ENCODE assay signal across 15 cellular contexts in genomic region chr18:11320981-11321380, GRCh38.
DNase-seq lines count a peak whose midpoint lies in the region; ATAC-seq and TF ChIP-seq lines count a peak whose summit lies in the region.
"Had no signal": no experiment of that assay in that cellular context is flagged by ENCODE, and none has a peak within 500 bp of the region (broad histone marks: within the 10 kb centered on the region; RNA-seq: fewer than 3 reads in every experiment).

No MANE protein-coding gene starts in this region.

- DNase-seq in GM04504 (ENCODE audit: low read depth) (peak; percentile 65), NOMO-1 treated with dmso at 0.1 percent for 144 hours (lab: John Stamatoyannopoulos, UW; ENCODE audit: unreplicated experiment) (peak; percentile 37), brain microvascular endothelial cell (peak; percentile 68), non-pigmented ciliary epithelial cell (ENCODE audit: low read depth) (peak; percentile 41), C1 segment of cervical spinal cord (lab: John Stamatoyannopoulos, UW) (no peak), NAMALWA (ENCODE audit: low spot score) (no peak)
- DNase-seq in activated CD8-positive, alpha-beta T cell treated with anti-CD3 and anti-CD28 coated beads for 36 hours: no peak
- DNase-seq: activated CD4-positive, alpha-beta T cell treated with anti-CD3 and anti-CD28 coated beads, Interleukin-2, amount 50 U/mL, for 1 hour; activated effector memory CD4-positive, alpha-beta T cell treated with anti-CD3 and anti-CD28 coated beads, Interleukin-2, amount 50 U/mL, for 16 hours; T-helper 1 cell had no signal

- H3K36me3 Mint-ChIP-seq in activated CD8-positive, alpha-beta T cell treated with anti-CD3 and anti-CD28 coated beads for 36 hours (ENCODE audit: low read depth): no peaks in the 10 kb centered on the region

- peak overlapping the region; percentile 87 for H3K27ac ChIP-seq in brain microvascular endothelial cell
- H3K27ac ChIP-seq: epithelial cell of prostate, neutrophil, thoracic aorta had no signal

- CTCF ChIA-PET in activated CD8-positive, alpha-beta T cell treated with anti-CD3 and anti-CD28 coated beads for 36 hours (lab: Charles Lee): no interaction called here

- no peak overlapping the region for H3K27ac Mint-ChIP-seq in activated CD8-positive, alpha-beta T cell treated with anti-CD3 and anti-CD28 coated beads for 36 hours

- in situ Hi-C loops in brain microvascular endothelial cell (cut with HindIII; ENCODE audit: low pct_ligation_motif_present, low sequenced_read_pairs): no loop called here

- POLR2A ChIA-PET in activated CD8-positive, alpha-beta T cell treated with anti-CD3 and anti-CD28 coated beads for 36 hours (lab: Charles Lee): no interaction called here

- intact Hi-C loops in activated CD8-positive, alpha-beta T cell treated with anti-CD3 and anti-CD28 coated beads for 36 hours (cut with micrococcal nuclease): no loop called here

- no peaks in the 10 kb centered on the region for H3K27me3 Mint-ChIP-seq in activated CD8-positive, alpha-beta T cell treated with anti-CD3 and anti-CD28 coated beads for 36 hours

- no peaks in the 10 kb centered on the region for H3K36me3 ChIP-seq in brain microvascular endothelial cell (replicated peaks)
- H3K36me3 ChIP-seq: neutrophil, thoracic aorta had no signal

- H3K9me3 Mint-ChIP-seq in activated CD8-positive, alpha-beta T cell treated with anti-CD3 and anti-CD28 coated beads for 36 hours: no peaks in the 10 kb centered on the region

- H3K4me1 Mint-ChIP-seq in activated CD8-positive, alpha-beta T cell treated with anti-CD3 and anti-CD28 coated beads for 36 hours (ENCODE audit: low read depth): peaks cover 7% of the 10 kb centered on the region

- no peak for ATAC-seq in activated CD8-positive, alpha-beta T cell treated with anti-CD3 and anti-CD28 coated beads for 36 hours
- no peak for ATAC-seq in GM18511 (IDR thresholded peaks at IDR 0.05; ENCODE audit: unreplicated experiment)
- ATAC-seq: K562 had no signal

- no peak for TF ChIP-seq CTCF in brain microvascular endothelial cell (IDR thresholded peaks at IDR 0.05; ENCODE audit: low read depth, low read length, missing control alignments)
- no peak for TF ChIP-seq CTCF in activated CD8-positive, alpha-beta T cell treated with anti-CD3 and anti-CD28 coated beads for 36 hours (IDR thresholded peaks at IDR 0.05)

- no peaks in the 10 kb centered on the region for H3K27me3 ChIP-seq in brain microvascular endothelial cell (replicated peaks)

- no peak overlapping the region for H3K4me3 ChIP-seq in brain microvascular endothelial cell (ENCODE audit: low read depth, low read length)
- H3K4me3 ChIP-seq: K562, thoracic aorta had no signal

- H3K4me3 Mint-ChIP-seq in activated CD8-positive, alpha-beta T cell treated with anti-CD3 and anti-CD28 coated beads for 36 hours: no peak overlapping the region

Comparison
In these comparisons a context has a peak if more than half of its experiments do, and no peak if none do; other contexts are left out.
1. DNase-seq: peak in GM04504 (single experiment), NOMO-1 treated with dmso at 0.1 percent for 144 hours (single experiment), brain microvascular endothelial cell (single experiment) and non-pigmented ciliary epithelial cell (single experiment); none in C1 segment of cervical spinal cord (0 of 14), activated CD8-positive, alpha-beta T cell treated with anti-CD3 and anti-CD28 coated beads for 36 hours (single experiment) and NAMALWA (single experiment).